ENCODE assay signal across 18 cellular contexts in the genomic region with DNA sequence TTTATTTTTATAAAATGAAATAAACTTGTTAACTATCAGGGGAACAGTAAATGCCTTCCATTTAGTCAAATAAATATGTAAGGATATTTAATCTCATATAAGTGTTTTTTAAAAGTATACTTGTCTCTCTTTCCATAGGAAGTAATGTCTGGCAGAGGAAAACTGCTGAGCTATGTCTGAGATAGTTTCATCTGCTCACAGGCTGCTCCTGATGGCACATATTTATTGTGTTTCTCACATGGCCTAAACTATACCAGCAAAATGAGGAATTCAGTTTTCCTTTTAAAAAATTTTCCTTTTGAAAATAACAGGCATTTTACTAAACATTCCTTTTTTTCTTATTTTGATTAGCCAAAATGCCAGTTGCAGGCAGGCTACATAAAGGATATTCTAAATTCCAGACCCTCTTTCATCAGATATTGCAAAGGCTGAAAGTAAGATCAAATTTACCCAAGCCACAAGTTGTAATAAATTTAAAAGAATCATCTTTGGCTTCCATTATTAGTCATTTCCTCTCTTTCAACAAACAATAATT.
"Had no signal": no experiment of that assay in that cellular context is flagged by ENCODE, and none has a peak within 500 bp of the region (broad histone marks: within the 10 kb centered on the region; RNA-seq: fewer than 3 reads in every experiment).

No MANE protein-coding gene starts in this region.

- H3K4me3 ChIP-seq: dorsolateral prefrontal cortex, heart left ventricle, lower lobe of right lung, neural progenitor cell, ovary, right lobe of liver, tibial nerve, vagina had no signal

- H3K4me1 ChIP-seq: foreskin keratinocyte, lower lobe of right lung, neural progenitor cell, right lobe of liver, tibial nerve, vagina had no signal

- H3K36me3 Mint-ChIP-seq: neural progenitor cell; stimulated activated naive B cell treated with anti-CD40 and anti-IgM and Interleukin-4, amounts not matched to agents 10 μg/mL and 1 μg/mL and 100 μg/mL, for 72 hours had no signal

- H3K9me3 Mint-ChIP-seq: activated B cell treated with CpG ODN at 0.5 μM for 24 hours; neural progenitor cell; stimulated activated naive B cell treated with anti-CD40 and anti-IgM and Interleukin-4, amounts not matched to agents 10 μg/mL and 1 μg/mL and 100 μg/mL, for 72 hours; T-helper 2 cell treated with Interferon-gamma antibody and Interleukin-4, amounts not matched to agents 5 μg/mL and 100 μg/mL, for 36 hours had no signal

- H3K36me3 ChIP-seq: heart left ventricle, lower lobe of right lung, neural progenitor cell, ovary, right lobe of liver, tibial nerve, vagina had no signal

- DNase-seq: activated B cell treated with CpG ODN at 0.5 μM for 24 hours; activated CD4-positive, alpha-beta T cell treated with anti-CD3 and anti-CD28 coated beads for 48 hours; activated naive CD4-positive, alpha-beta T cell treated with Interleukin-2 at 50 U/mL for 16 hours; aorta; dorsolateral prefrontal cortex; foreskin keratinocyte; heart left ventricle; left colon; lower lobe of right lung; midbrain; ovary; right lobe of liver; stimulated activated CD4-positive, alpha-beta T cell treated with anti-CD3 and anti-CD28 coated beads, Interleukin-1b, Interleukin-23, amount 100 ng/mL, for 48 hours; stimulated activated naive B cell treated with anti-CD40 and anti-IgM and Interleukin-4, amounts not matched to agents 10 μg/mL and 1 μg/mL and 100 μg/mL, for 72 hours had no signal

- H3K4me1 Mint-ChIP-seq: activated B cell treated with CpG ODN at 0.5 μM for 24 hours; neural progenitor cell; stimulated activated naive B cell treated with anti-CD40 and anti-IgM and Interleukin-4, amounts not matched to agents 10 μg/mL and 1 μg/mL and 100 μg/mL, for 72 hours had no signal

- H3K9ac ChIP-seq: neural progenitor cell had no signal

- H3K27ac ChIP-seq: dorsolateral prefrontal cortex, foreskin keratinocyte, heart left ventricle, lower lobe of right lung, neural progenitor cell, ovary, right lobe of liver, tibial nerve, vagina had no signal

- H3K27me3 ChIP-seq: heart left ventricle, neural progenitor cell, ovary, right lobe of liver, tibial nerve, vagina had no signal

- H3K9me3 ChIP-seq: heart left ventricle, lower lobe of right lung, ovary, right lobe of liver, tibial nerve, vagina had no signal

- H2AFZ ChIP-seq: neural progenitor cell had no signal

- H3K4me3 Mint-ChIP-seq: activated B cell treated with CpG ODN at 0.5 μM for 24 hours; neural progenitor cell; stimulated activated naive B cell treated with anti-CD40 and anti-IgM and Interleukin-4, amounts not matched to agents 10 μg/mL and 1 μg/mL and 100 μg/mL, for 72 hours; T-helper 2 cell treated with Interferon-gamma antibody and Interleukin-4, amounts not matched to agents 5 μg/mL and 100 μg/mL, for 36 hours had no signal

- H3K4me2 ChIP-seq: neural progenitor cell had no signal

- H3K27ac Mint-ChIP-seq: activated B cell treated with CpG ODN at 0.5 μM for 24 hours; neural progenitor cell; stimulated activated naive B cell treated with anti-CD40 and anti-IgM and Interleukin-4, amounts not matched to agents 10 μg/mL and 1 μg/mL and 100 μg/mL, for 72 hours; T-helper 2 cell treated with Interferon-gamma antibody and Interleukin-4, amounts not matched to agents 5 μg/mL and 100 μg/mL, for 36 hours had no signal
